Comparison of ENCODE assay signal across 1 cellular context in the genomic region with DNA sequence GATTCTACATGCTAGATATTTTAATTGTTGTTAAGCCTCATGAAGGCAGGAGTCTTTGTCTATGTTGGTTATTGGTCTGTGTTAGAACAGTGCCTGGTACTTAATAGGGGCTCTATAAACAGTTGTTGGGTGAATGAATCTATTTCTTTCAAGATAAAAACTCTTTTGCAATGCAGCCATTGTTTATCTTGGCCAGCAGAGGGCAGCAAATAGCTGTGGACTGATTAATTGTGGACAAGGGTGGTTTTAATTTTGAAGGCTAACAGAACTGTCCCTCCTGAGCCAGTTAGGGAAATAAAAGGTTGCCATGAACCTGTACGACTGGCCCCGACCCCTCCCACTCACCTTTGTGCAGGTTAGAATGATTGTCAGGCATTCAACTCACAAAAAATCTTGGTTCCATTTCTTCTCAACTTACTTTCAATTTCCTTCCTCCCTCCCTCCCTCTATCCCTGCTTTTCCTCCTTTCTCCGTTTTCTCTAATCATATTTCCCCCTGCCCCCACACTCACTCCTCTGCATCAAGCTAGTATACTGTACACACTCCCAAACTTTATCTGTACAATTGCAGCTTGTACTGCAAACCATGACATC.
TF ChIP-seq lines count a peak whose summit lies in the region.

No MANE protein-coding gene starts in this region.

TF ChIP-seq in GM23338, 12 proteins besides CTCF, POLR2A, EP300 and RAD21 (continued from another document):
- no peak for TF ChIP-seq EZH2phosphoT487 (IDR thresholded peaks at IDR 0.05; ENCODE audit: unreplicated experiment)
- no peak for TF ChIP-seq POLR2AphosphoS5 (IDR thresholded peaks at IDR 0.05; ENCODE audit: low read depth)
- TF ChIP-seq EZH2 (IDR thresholded peaks at IDR 0.05; ENCODE audit: low read depth, unreplicated experiment), result no peak
